Comparison of ENCODE assay signal across 26 cellular contexts in the genomic region with DNA sequence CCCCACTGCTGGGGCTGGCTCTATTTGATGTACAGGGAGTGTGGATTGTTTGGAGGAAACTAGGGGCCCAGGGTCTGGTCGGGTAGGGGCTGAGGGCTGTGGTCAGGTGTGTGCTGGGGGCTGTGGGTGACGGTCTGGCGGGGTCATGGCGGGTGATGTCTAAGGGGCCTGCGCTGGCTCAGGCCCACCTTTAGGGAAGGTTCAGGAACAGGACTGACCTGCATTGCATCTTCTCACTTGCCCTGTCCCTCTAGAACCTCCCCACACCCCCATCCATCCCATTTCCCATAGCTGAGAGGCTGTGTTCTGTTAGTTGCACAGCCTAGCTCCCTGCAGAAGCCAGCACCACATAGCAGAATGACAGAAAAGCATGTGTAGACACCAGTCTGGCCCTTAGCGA. TPM values are rescaled to one million over a fixed set of nuclear protein-coding genes. Genes with fewer than 3 reads are reported as not detected.
"Had no signal": no experiment of that assay in that cellular context is flagged by ENCODE, and none has a peak within 500 bp of the region (broad histone marks: within the 10 kb centered on the region; RNA-seq: fewer than 3 reads in every experiment).

No MANE protein-coding gene starts in this region.

- H3K4me2 ChIP-seq: neural progenitor cell had no signal

- H3K9ac ChIP-seq: neural progenitor cell had no signal

- ATAC-seq: left colon; psoas muscle; right cardiac atrium; stimulated activated naive CD8-positive, alpha-beta T cell treated with anti-CD3 and anti-CD28 coated beads, Interleukin-15, amount 100 ng/mL, for 72 hours had no signal

- H3K36me3 ChIP-seq: esophagus squamous epithelium, neural progenitor cell, suprapubic skin, transverse colon had no signal

- H3K4me1 ChIP-seq: esophagus squamous epithelium, neural progenitor cell, psoas muscle, suprapubic skin, transverse colon had no signal

- H3K27ac ChIP-seq: coronary artery, esophagus squamous epithelium, left ventricle myocardium inferior, neural progenitor cell, psoas muscle, suprapubic skin, transverse colon had no signal

- DNase-seq: dermis blood vessel endothelial cell; effector memory CD4-positive, alpha-beta T cell; erythroblast; esophagus squamous epithelium; hypothalamus; immature natural killer cell; islet precursor cell; kidney glomerular epithelial cell; left colon; left ventricle myocardium inferior; right cardiac atrium; small intestine; stimulated activated CD4-positive, alpha-beta T cell treated with anti-CD3 and anti-CD28 coated beads, Interleukin-12 subunit alpha, Interleukin-12 subunit beta, amount 100 ng/mL, for 4 hours; stimulated activated CD4-positive, alpha-beta T cell treated with anti-CD3 and anti-CD28 coated beads, Interleukin-1b, Interleukin-23, amount 100 ng/mL, for 48 hours; stimulated activated CD4-positive, alpha-beta T cell treated with anti-CD3 and anti-CD28 coated beads, Interleukin-4, amount 100 ng/mL, for 1 hour; stimulated activated CD8-positive, alpha-beta memory T cell treated with anti-CD3 and anti-CD28 coated beads, Interleukin-4, amount 100 ng/mL, for 48 hours; stimulated activated naive CD4-positive, alpha-beta T cell; stimulated activated naive CD8-positive, alpha-beta T cell treated with anti-CD3 and anti-CD28 coated beads, Interleukin-15, amount 100 ng/mL, for 72 hours; transverse colon had no signal

- H3K27me3 ChIP-seq: esophagus squamous epithelium, neural progenitor cell, suprapubic skin, transverse colon had no signal

- H3K4me3 ChIP-seq: coronary artery, esophagus squamous epithelium, left ventricle myocardium inferior, lung, neural progenitor cell, psoas muscle, suprapubic skin, transverse colon had no signal

- H3K9me3 ChIP-seq: esophagus squamous epithelium, left ventricle myocardium inferior, psoas muscle, suprapubic skin, transverse colon had no signal

RNA-seq across cellular contexts. Expression of a gene that starts 39.1 kb away (rescaled TPM):
- total RNA-seq: mononuclear cell, osteocyte had no signal
